In the genomic region with DNA sequence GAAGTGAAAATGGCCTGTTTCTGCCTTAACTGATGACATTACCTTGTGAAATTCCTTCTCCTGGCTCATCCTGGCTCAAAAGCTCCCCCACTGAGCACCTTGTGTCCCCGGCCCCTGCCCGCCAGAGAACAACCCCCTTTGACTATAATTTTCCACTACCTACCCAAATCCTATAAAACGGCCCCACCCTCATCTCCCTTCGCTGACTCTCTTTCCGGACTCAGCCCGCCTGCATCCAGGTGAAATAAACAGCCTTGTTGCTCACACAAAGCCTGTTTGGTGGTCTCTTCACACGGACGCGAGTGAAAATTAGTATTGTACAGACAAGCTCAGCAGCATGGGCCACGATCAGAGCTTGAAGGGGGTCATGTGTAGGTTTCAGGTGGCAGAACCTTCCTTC, we compare ENCODE assay signal across 8 cellular contexts. TPM values are rescaled to one million over a fixed set of nuclear protein-coding genes. Genes with fewer than 3 reads are reported as not detected.
DNase-seq lines count a peak whose midpoint lies in the region; ATAC-seq and TF ChIP-seq lines count a peak whose summit lies in the region.
"Not testable (repeated sequence)": the region's sequence is repeated elsewhere in the genome, so short reads cannot be mapped to it uniquely, and the experiment has no call there.

No MANE protein-coding gene starts in this region.

- H3K27ac Mint-ChIP-seq in GM23338: peak overlapping the region; percentile 57
- H3K27ac Mint-ChIP-seq in T-helper 2 cell treated with Interferon-gamma antibody and Interleukin-4, amounts not matched to agents 5 μg/mL and 100 μg/mL, for 36 hours: peak overlapping the region; percentile 96
- H3K27ac Mint-ChIP-seq in activated naive CD4-positive, alpha-beta T cell treated with anti-CD3 and anti-CD28 coated beads for 36 hours: peak overlapping the region; percentile 95
- H3K27ac Mint-ChIP-seq in naive thymus-derived CD8-positive, alpha-beta T cell: peak overlapping the region; percentile 66 to 99 (median 96)

- not testable (repeated sequence) for H4K20me1 ChIP-seq in GM23338 (replicated peaks; ENCODE audit: insufficient read depth)

- H3K9me2 ChIP-seq in GM23338 (ENCODE audit: insufficient read depth): not testable (repeated sequence)

- POLR2A ChIA-PET in naive thymus-derived CD8-positive, alpha-beta T cell (lab: Charles Lee): interaction anchor here (0.6 to 5.7 kb wide), 13 partner anchors 10 to 1386 kb away, joined by 3 to 157 read pairs (median 17); a partner anchor contains a TSS

- TF ChIP-seq POLR2A in upper lobe of left lung (IDR thresholded peaks at IDR 0.05): not testable (repeated sequence)

- H3K4me1 Mint-ChIP-seq in GM23338: peaks cover 41% of the 10 kb centered on the region
- H3K4me1 Mint-ChIP-seq in T-helper 2 cell treated with Interferon-gamma antibody and Interleukin-4, amounts not matched to agents 5 μg/mL and 100 μg/mL, for 36 hours (ENCODE audit: low read depth): peaks cover 74% of the 10 kb centered on the region
- peaks cover 85% of the 10 kb centered on the region for H3K4me1 Mint-ChIP-seq in activated naive CD4-positive, alpha-beta T cell treated with anti-CD3 and anti-CD28 coated beads for 36 hours (ENCODE audit: low read depth)
- H3K4me1 Mint-ChIP-seq in naive thymus-derived CD8-positive, alpha-beta T cell: peaks cover 45 to 90% (median 84%) of the 10 kb centered on the region in 4 donors

- peaks cover 35% of the 10 kb centered on the region for H3K4me1 ChIP-seq in GM23338 (ENCODE audit: insufficient read depth)
- not testable (repeated sequence) for H3K4me1 ChIP-seq in colonic mucosa
- H3K4me1 ChIP-seq in upper lobe of left lung: peaks cover 20 to 54% (median 32%) of the 10 kb centered on the region in 4 donors

- H3K27ac ChIP-seq in GM23338 (ENCODE audit: low read depth) (peak overlapping the region; percentile 80), colonic mucosa (peak overlapping the region; percentile 24), upper lobe of left lung (peak overlapping the region in 3 of 4 donors; percentile 44 to 53 (median 48))

- intact Hi-C loops in activated naive CD4-positive, alpha-beta T cell treated with anti-CD3 and anti-CD28 coated beads for 36 hours (cut with micrococcal nuclease): loop anchor here (2.0 kb wide), 1 partner anchor 33 kb away; no protein-coding TSS in a partner anchor
- intact Hi-C loops in colonic mucosa (cut with DNase I): not testable (repeated sequence)

- WGBS in upper lobe of left lung, 2 donors: 92% methylated on average over 9 to 10 of the region's 10 CpGs

- H3K79me2 ChIP-seq in GM23338 (replicated peaks; ENCODE audit: insufficient read depth): peaks cover 58% of the 10 kb centered on the region

- H3K9ac ChIP-seq in colonic mucosa (ENCODE audit: low read depth in 2 of 2, low read length in 2 of 2): not testable (repeated sequence)

- CTCF ChIA-PET in activated naive CD4-positive, alpha-beta T cell treated with anti-CD3 and anti-CD28 coated beads for 36 hours (lab: Charles Lee): interaction anchor here (0.6 to 4.9 kb wide), 3 partner anchors 10 to 18 kb away, joined by 4 to 27 read pairs (median 19); no protein-coding TSS in a partner anchor

- not testable (repeated sequence) for H3K36me3 ChIP-seq in GM23338 (ENCODE audit: insufficient read depth); colonic mucosa
- peaks cover 2 to 27% (median 7%) of the 10 kb centered on the region in 4 donors for H3K36me3 ChIP-seq in upper lobe of left lung

- not testable (repeated sequence) for H3K36me3 Mint-ChIP-seq in GM23338 (ENCODE audit: low read depth)
- H3K36me3 Mint-ChIP-seq in T-helper 2 cell treated with Interferon-gamma antibody and Interleukin-4, amounts not matched to agents 5 μg/mL and 100 μg/mL, for 36 hours (ENCODE audit: low read depth): peaks cover 82% of the 10 kb centered on the region
- peaks cover 73% of the 10 kb centered on the region for H3K36me3 Mint-ChIP-seq in activated naive CD4-positive, alpha-beta T cell treated with anti-CD3 and anti-CD28 coated beads for 36 hours (ENCODE audit: low read depth)
- peaks cover 7 to 54% (median 28%) of the 10 kb centered on the region in 3 donors for H3K36me3 Mint-ChIP-seq in naive thymus-derived CD8-positive, alpha-beta T cell

- H3K4me2 ChIP-seq in GM23338: peak overlapping the region; percentile 62

- not testable (repeated sequence) for H3K9me3 Mint-ChIP-seq in GM23338; T-helper 2 cell treated with Interferon-gamma antibody and Interleukin-4, amounts not matched to agents 5 μg/mL and 100 μg/mL, for 36 hours; activated naive CD4-positive, alpha-beta T cell treated with anti-CD3 and anti-CD28 coated beads for 36 hours; naive thymus-derived CD8-positive, alpha-beta T cell

- H3K27me3 Mint-ChIP-seq in GM23338 (ENCODE audit: insufficient read depth, low read depth, poor library complexity); T-helper 2 cell treated with Interferon-gamma antibody and Interleukin-4, amounts not matched to agents 5 μg/mL and 100 μg/mL, for 36 hours (ENCODE audit: low read depth); activated naive CD4-positive, alpha-beta T cell treated with anti-CD3 and anti-CD28 coated beads for 36 hours (ENCODE audit: low read depth); naive thymus-derived CD8-positive, alpha-beta T cell: not testable (repeated sequence)

- not testable (repeated sequence) for H3K27me3 ChIP-seq in GM23338 (ENCODE audit: insufficient read depth); colonic mucosa; upper lobe of left lung

- H3K9me3 ChIP-seq in colonic mucosa, upper lobe of left lung: not testable (repeated sequence)

- TF ChIP-seq EP300 in upper lobe of left lung (IDR thresholded peaks at IDR 0.05): not testable (repeated sequence)

- DNase-seq in GM23338 (ENCODE audit: low spot score); colonic mucosa; upper lobe of left lung: not testable (repeated sequence)
- peak; percentile 40 for DNase-seq in T-helper 2 cell treated with Interferon-gamma antibody and Interleukin-4, amounts not matched to agents 5 μg/mL and 100 μg/mL, for 36 hours (ENCODE audit: low spot score)
- peak; percentile 69 for DNase-seq in activated CD8-positive, alpha-beta memory T cell treated with anti-CD3 and anti-CD28 coated beads for 24 hours
- peak; percentile 66 for DNase-seq in activated naive CD4-positive, alpha-beta T cell treated with anti-CD3 and anti-CD28 coated beads for 36 hours
- peak in 1 of 10 donors; percentile 24 for DNase-seq in naive thymus-derived CD8-positive, alpha-beta T cell
- DNase-seq in stimulated activated CD8-positive, alpha-beta memory T cell treated with anti-CD3 and anti-CD28 coated beads, Interleukin-4, amount 100 ng/mL, for 48 hours: peak; percentile 50

- H3F3A ChIP-seq in GM23338 (replicated peaks; ENCODE audit: low read depth): not testable (repeated sequence)

- TF ChIP-seq CTCF in GM23338 (conservative IDR thresholded peaks at IDR 0.05; ENCODE audit: low read depth in 2 of 2); colonic mucosa (IDR thresholded peaks at IDR 0.05); upper lobe of left lung (IDR thresholded peaks at IDR 0.05): not testable (repeated sequence)

- H3K4me3 Mint-ChIP-seq in GM23338: not testable (repeated sequence)
- peak overlapping the region; percentile 88 for H3K4me3 Mint-ChIP-seq in T-helper 2 cell treated with Interferon-gamma antibody and Interleukin-4, amounts not matched to agents 5 μg/mL and 100 μg/mL, for 36 hours
- H3K4me3 Mint-ChIP-seq in activated naive CD4-positive, alpha-beta T cell treated with anti-CD3 and anti-CD28 coated beads for 36 hours: peak overlapping the region; percentile 70
- peak overlapping the region; percentile 80 to 98 (median 88) for H3K4me3 Mint-ChIP-seq in naive thymus-derived CD8-positive, alpha-beta T cell

- H2AFZ ChIP-seq in GM23338: not testable (repeated sequence)

- ATAC-seq in GM23338; naive thymus-derived CD8-positive, alpha-beta T cell; upper lobe of left lung (ENCODE audit: low FRiP score in 2 of 2): not testable (repeated sequence)

- peak overlapping the region; percentile 28; the same call in 1 of the 2 replicates for H3K4me3 ChIP-seq in GM23338
- H3K4me3 ChIP-seq in colonic mucosa, upper lobe of left lung: not testable (repeated sequence)

RNA-seq across cellular contexts. Expression of a gene that starts 16.0 kb away (rescaled TPM):
- 56.8 and 59.8 TPM in 2 replicates for total RNA-seq in GM23338 (2014; rRNA removed; shearing (Covaris generic))
- 23.4 and 24.8 TPM in 2 replicates for polyA plus RNA-seq in GM23338 (2016; fragmentation: Nextera tagmentation; extraction: Ambion mirVana)
- total RNA-seq in activated naive CD4-positive, alpha-beta T cell treated with anti-CD3 and anti-CD28 coated beads for 36 hours: 100 to 1,000 TPM; 131 to 134 TPM
- 10 to 100 TPM; 29.0 to 33.8 TPM for total RNA-seq in colonic mucosa
- total RNA-seq in naive thymus-derived CD8-positive, alpha-beta T cell: 100 to 1,000 TPM; 202 to 214 TPM
- polyA plus RNA-seq in naive thymus-derived CD8-positive, alpha-beta T cell: 100 to 1,000 TPM; 144 to 188 (median 162) TPM
- 10 to 100 TPM; 30.2 to 47.6 (median 33.5) TPM for total RNA-seq in upper lobe of left lung

RNA-seq across cellular contexts. Expression of a gene that starts 57.7 kb away (rescaled TPM):
- total RNA-seq in GM23338 (2014; rRNA removed; shearing (Covaris generic)): 10.1 and 11.3 TPM in 2 replicates
- polyA plus RNA-seq in GM23338 (2016; fragmentation: Nextera tagmentation; extraction: Ambion mirVana): 2.0 and 2.1 TPM in 2 replicates
- 1 to 10 TPM; 4.5 to 5.1 TPM for total RNA-seq in activated naive CD4-positive, alpha-beta T cell treated with anti-CD3 and anti-CD28 coated beads for 36 hours
- 10 to 100 TPM; 10.9 to 11.7 TPM for total RNA-seq in colonic mucosa
- total RNA-seq in naive thymus-derived CD8-positive, alpha-beta T cell: under 1 TPM; 0.26 to 0.36 TPM
- polyA plus RNA-seq in naive thymus-derived CD8-positive, alpha-beta T cell: under 1 TPM in 1 of 3 donors, not detected in 2; 0.23 TPM
- total RNA-seq in upper lobe of left lung: 10 to 100 TPM in 2 of 6 donors, 1 to 10 TPM in 4; 3.4 to 12.6 (median 8.3) TPM

Comparison
In these comparisons a context has a peak if more than half of its experiments do, and no peak if none do; other contexts are left out.
1. H3K27ac ChIP-seq: peak in every context shown above with its lines; median percentile 80 in GM23338; 48 in upper lobe of left lung; 24 in colonic mucosa.